26 cellular contexts compared by ENCODE assay signal in genomic region chr2:1965726-1966125, GRCh38.
"Had no signal": no experiment of that assay in that cellular context is flagged by ENCODE, and none has a peak within 500 bp of the region (broad histone marks: within the 10 kb centered on the region; RNA-seq: fewer than 3 reads in every experiment).

No MANE protein-coding gene starts in this region.

- H3K27me3 ChIP-seq: colonic mucosa, gastrocnemius medialis, left lung, pancreas, right lobe of liver, suprapubic skin, transverse colon, vagina had no signal

- H3K4me2 ChIP-seq: smooth muscle cell had no signal

- H3K4me1 Mint-ChIP-seq: natural killer cell; stimulated activated naive CD8-positive, alpha-beta T cell treated with anti-CD3 and anti-CD28 coated beads, Interleukin-15, amount 100 ng/mL, for 72 hours had no signal

- H3K36me3 ChIP-seq: colonic mucosa, gastrocnemius medialis, left lung, neutrophil, pancreas, right lobe of liver, suprapubic skin, transverse colon, vagina had no signal

- H3K27ac ChIP-seq: colonic mucosa, epithelial cell of prostate, gastrocnemius medialis, left lung, neutrophil, pancreas, right lobe of liver, suprapubic skin, transverse colon, vagina had no signal

- H3K9me3 Mint-ChIP-seq: dendritic cell treated with granulocyte-macrophage colony-stimulating factor and Interleukin-4, amounts not matched to agents 40 ng/mL and 50 ng/mL, for 4 days; endodermal cell; natural killer cell; stimulated activated naive CD8-positive, alpha-beta T cell treated with anti-CD3 and anti-CD28 coated beads, Interleukin-15, amount 100 ng/mL, for 72 hours had no signal

- H3K4me3 Mint-ChIP-seq: dendritic cell treated with granulocyte-macrophage colony-stimulating factor and Interleukin-4, amounts not matched to agents 40 ng/mL and 50 ng/mL, for 4 days; endodermal cell; natural killer cell; stimulated activated naive CD8-positive, alpha-beta T cell treated with anti-CD3 and anti-CD28 coated beads, Interleukin-15, amount 100 ng/mL, for 72 hours had no signal

- H3K4me3 ChIP-seq: colonic mucosa, gastrocnemius medialis, left lung, pancreas, right lobe of liver, smooth muscle cell, suprapubic skin, transverse colon, vagina had no signal

- H3K27ac Mint-ChIP-seq: dendritic cell treated with granulocyte-macrophage colony-stimulating factor and Interleukin-4, amounts not matched to agents 40 ng/mL and 50 ng/mL, for 4 days; endodermal cell; natural killer cell; progenitor cell of endocrine pancreas; stimulated activated naive CD8-positive, alpha-beta T cell treated with anti-CD3 and anti-CD28 coated beads, Interleukin-15, amount 100 ng/mL, for 72 hours had no signal

- H3K36me3 Mint-ChIP-seq: natural killer cell had no signal

- H3K27me3 Mint-ChIP-seq: stimulated activated naive CD8-positive, alpha-beta T cell treated with anti-CD3 and anti-CD28 coated beads, Interleukin-15, amount 100 ng/mL, for 72 hours had no signal

- H3K9me3 ChIP-seq: colonic mucosa, gastrocnemius medialis, neutrophil, pancreas, right lobe of liver, suprapubic skin, transverse colon, vagina had no signal

- DNase-seq: colonic mucosa; effector CD8-positive, alpha-beta T cell; endodermal cell; foreskin fibroblast; gastrocnemius medialis; kidney; left cardiac atrium; left lung; natural killer cell; pancreas; right lobe of liver; stimulated activated CD4-positive, alpha-beta T cell treated with anti-CD3 and anti-CD28 coated beads, Interleukin-12 subunit alpha, Interleukin-12 subunit beta, amount 100 ng/mL, for 4 hours; stimulated activated CD4-positive, alpha-beta T cell treated with anti-CD3 and anti-CD28 coated beads, Interleukin-1b, Interleukin-23, amount 100 ng/mL, for 48 hours; stimulated activated CD4-positive, alpha-beta T cell treated with anti-CD3 and anti-CD28 coated beads, Interleukin-4, amount 100 ng/mL, for 1 hour; stimulated activated CD8-positive, alpha-beta memory T cell treated with anti-CD3 and anti-CD28 coated beads, Interleukin-4, amount 100 ng/mL, for 48 hours; stimulated activated naive CD4-positive, alpha-beta T cell; stimulated activated naive CD8-positive, alpha-beta T cell treated with anti-CD3 and anti-CD28 coated beads, Interleukin-15, amount 100 ng/mL, for 72 hours; transverse colon had no signal

- ATAC-seq: esophagus mucosa; gastrocnemius medialis; left cardiac atrium; left lung; natural killer cell; pancreas; right lobe of liver; stimulated activated naive CD8-positive, alpha-beta T cell treated with anti-CD3 and anti-CD28 coated beads, Interleukin-15, amount 100 ng/mL, for 72 hours had no signal

- H3K4me1 ChIP-seq: colonic mucosa, gastrocnemius medialis, left lung, pancreas, right lobe of liver, vagina had no signal
